23 cellular contexts compared by ENCODE assay signal in genomic region chr11:111137846-111138245, GRCh38.
"Had no signal": no experiment of that assay in that cellular context is flagged by ENCODE, and none has a peak within 500 bp of the region (broad histone marks: within the 10 kb centered on the region; RNA-seq: fewer than 3 reads in every experiment).

No MANE protein-coding gene starts in this region.

- H3K27me3 Mint-ChIP-seq: activated naive CD4-positive, alpha-beta T cell treated with anti-CD3 and anti-CD28 coated beads, Interleukin-2, amount 10 ng/mL, durations not matched to agents 7 days and 5 days had no signal

- H3K4me3 Mint-ChIP-seq: activated CD4-positive, alpha-beta memory T cell treated with anti-CD3 and anti-CD28 coated beads for 36 hours; activated naive CD4-positive, alpha-beta T cell treated with anti-CD3 and anti-CD28 coated beads, Interleukin-2, amount 10 ng/mL, durations not matched to agents 7 days and 5 days; effector memory CD8-positive, alpha-beta T cell; naive thymus-derived CD4-positive, alpha-beta T cell; neural crest cell; stimulated activated effector memory CD8-positive, alpha-beta T cell treated with anti-CD3 and anti-CD28 coated beads, Interleukin-12 subunit alpha, Interleukin-12 subunit beta, amount 100 ng/mL, for 72 hours had no signal

- DNase-seq: activated CD4-positive, alpha-beta memory T cell treated with anti-CD3 and anti-CD28 coated beads for 36 hours; activated CD4-positive, alpha-beta T cell treated with anti-CD3 and anti-CD28 coated beads for 4 hours; activated CD4-positive, CD25-positive, alpha-beta regulatory T cell; activated effector memory CD4-positive, alpha-beta T cell treated with anti-CD3 and anti-CD28 coated beads, Interleukin-2, amount 50 U/mL, for 16 hours; activated naive CD4-positive, alpha-beta T cell treated with anti-CD3 and anti-CD28 coated beads, Interleukin-2, amount 10 ng/mL, durations not matched to agents 7 days and 5 days; activated T-cell treated with anti-CD3 and anti-CD28 coated beads for 4 hours; amygdala; colonic mucosa; dorsolateral prefrontal cortex; effector memory CD8-positive, alpha-beta T cell; foreskin melanocyte; hippocampal formation; left ventricle myocardium inferior; naive thymus-derived CD4-positive, alpha-beta T cell; occipital lobe; posterior cingulate gyrus; small intestine; stimulated activated CD4-positive, alpha-beta T cell treated with anti-CD3 and anti-CD28 coated beads, Interleukin-2, amount 100 ng/mL, for 24 hours; stomach had no signal

- H3K9me3 Mint-ChIP-seq: activated CD4-positive, alpha-beta memory T cell treated with anti-CD3 and anti-CD28 coated beads for 36 hours; activated naive CD4-positive, alpha-beta T cell treated with anti-CD3 and anti-CD28 coated beads, Interleukin-2, amount 10 ng/mL, durations not matched to agents 7 days and 5 days; naive thymus-derived CD4-positive, alpha-beta T cell; stimulated activated effector memory CD8-positive, alpha-beta T cell treated with anti-CD3 and anti-CD28 coated beads, Interleukin-12 subunit alpha, Interleukin-12 subunit beta, amount 100 ng/mL, for 72 hours had no signal

- H3K27ac Mint-ChIP-seq: activated CD4-positive, alpha-beta memory T cell treated with anti-CD3 and anti-CD28 coated beads for 36 hours; activated naive CD4-positive, alpha-beta T cell treated with anti-CD3 and anti-CD28 coated beads, Interleukin-2, amount 10 ng/mL, durations not matched to agents 7 days and 5 days; effector memory CD8-positive, alpha-beta T cell; naive thymus-derived CD4-positive, alpha-beta T cell; stimulated activated effector memory CD8-positive, alpha-beta T cell treated with anti-CD3 and anti-CD28 coated beads, Interleukin-12 subunit alpha, Interleukin-12 subunit beta, amount 100 ng/mL, for 72 hours had no signal

- H3K36me3 Mint-ChIP-seq: activated CD4-positive, alpha-beta memory T cell treated with anti-CD3 and anti-CD28 coated beads for 36 hours; activated naive CD4-positive, alpha-beta T cell treated with anti-CD3 and anti-CD28 coated beads, Interleukin-2, amount 10 ng/mL, durations not matched to agents 7 days and 5 days; naive thymus-derived CD4-positive, alpha-beta T cell; stimulated activated effector memory CD8-positive, alpha-beta T cell treated with anti-CD3 and anti-CD28 coated beads, Interleukin-12 subunit alpha, Interleukin-12 subunit beta, amount 100 ng/mL, for 72 hours had no signal

- H3K4me1 Mint-ChIP-seq: activated naive CD4-positive, alpha-beta T cell treated with anti-CD3 and anti-CD28 coated beads, Interleukin-2, amount 10 ng/mL, durations not matched to agents 7 days and 5 days; naive thymus-derived CD4-positive, alpha-beta T cell; stimulated activated effector memory CD8-positive, alpha-beta T cell treated with anti-CD3 and anti-CD28 coated beads, Interleukin-12 subunit alpha, Interleukin-12 subunit beta, amount 100 ng/mL, for 72 hours had no signal

- ATAC-seq: effector memory CD8-positive, alpha-beta T cell; esophagus mucosa; naive thymus-derived CD4-positive, alpha-beta T cell; sciatic nerve; stimulated activated effector memory CD8-positive, alpha-beta T cell treated with anti-CD3 and anti-CD28 coated beads, Interleukin-12 subunit alpha, Interleukin-12 subunit beta, amount 100 ng/mL, for 72 hours had no signal
